In the genomic region with DNA sequence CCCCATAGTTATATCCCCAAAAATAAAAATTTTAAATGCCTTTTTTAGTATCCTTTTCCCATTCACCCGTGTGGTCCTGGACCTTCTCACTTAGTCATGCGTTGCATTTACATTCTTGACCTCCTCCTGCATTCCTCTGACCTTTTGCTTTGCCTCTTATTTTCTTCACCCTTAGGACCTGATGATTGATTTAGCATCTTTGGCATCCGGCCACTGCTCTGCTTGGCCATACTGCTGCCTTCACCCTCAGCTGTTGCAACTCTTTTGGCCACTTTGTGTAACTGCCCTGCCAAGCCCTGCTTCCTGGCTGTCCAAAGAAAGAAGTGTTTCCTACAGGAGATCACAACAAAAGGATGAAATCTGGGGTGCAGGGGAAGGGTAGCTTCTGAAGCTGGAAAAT, we compare ENCODE assay signal across 22 cellular contexts. TPM values are rescaled to one million over a fixed set of nuclear protein-coding genes. Genes with fewer than 3 reads are reported as not detected.
DNase-seq lines count a peak whose midpoint lies in the region; ATAC-seq and TF ChIP-seq lines count a peak whose summit lies in the region.
"Had no signal": no experiment of that assay in that cellular context is flagged by ENCODE, and none has a peak within 500 bp of the region (broad histone marks: within the 10 kb centered on the region; RNA-seq: fewer than 3 reads in every experiment).

No MANE protein-coding gene starts in this region.

- no peak for TF ChIP-seq POLR2A in heart left ventricle (IDR thresholded peaks at IDR 0.05)

- no peaks in the 10 kb centered on the region for H3K4me1 ChIP-seq in right atrium auricular region
- peaks cover 10% of the 10 kb centered on the region for H3K4me1 ChIP-seq in SJSA1 (replicated peaks)
- H3K4me1 ChIP-seq in heart left ventricle: no peaks in the 10 kb centered on the region
- H3K4me1 ChIP-seq: A549, esophagus squamous epithelium, transverse colon had no signal

- no peaks in the 10 kb centered on the region for H3K36me3 ChIP-seq in right atrium auricular region
- H3K36me3 ChIP-seq in SJSA1: no peaks in the 10 kb centered on the region
- no peaks in the 10 kb centered on the region for H3K36me3 ChIP-seq in heart left ventricle
- H3K36me3 ChIP-seq: esophagus squamous epithelium, transverse colon had no signal

- no peaks in the 10 kb centered on the region for H3K27me3 ChIP-seq in right atrium auricular region
- H3K27me3 ChIP-seq in SJSA1 (replicated peaks): no peaks in the 10 kb centered on the region
- H3K27me3 ChIP-seq in heart left ventricle: no peaks in the 10 kb centered on the region
- H3K27me3 ChIP-seq: esophagus squamous epithelium, transverse colon had no signal

- intact Hi-C loops in Right ventricle myocardium inferior (cut with DNase I) (loop anchor here (1.0 kb wide), 1 partner anchor 17 kb away; no protein-coding TSS in a partner anchor), heart left ventricle (cut with DNase I) (no loop called here)

- DNase-seq in Right ventricle myocardium inferior (ENCODE audit: missing footprints) (peak; percentile 23), right atrium auricular region (ENCODE audit: low spot score) (no peak), SJSA1 (ENCODE audit: low read depth in 1 of 2, low spot score in 2 of 2) (peak; percentile 39 to 45), heart left ventricle (peak in 3 of 5 donors; percentile 57 to 71 (median 69)), skeletal muscle cell (ENCODE audit: low read depth) (peak; percentile 79)
- no peak for DNase-seq in activated CD4-positive, CD25-positive, alpha-beta regulatory T cell treated with anti-CD3 and anti-CD28 coated beads, Interleukin-2, amount 50 U/mL, for 72 hours
- DNase-seq: activated CD8-positive, alpha-beta memory T cell treated with anti-CD3 and anti-CD28 coated beads for 24 hours; DMS 273 treated with DMSO at 0.1 percent for 48 hours; effector CD8-positive, alpha-beta T cell; esophagus squamous epithelium; KG1; NCI-H1105; NCI-H526 treated with DMSO at 0.1 percent for 48 hours; SIG-M5; stimulated activated naive CD4-positive, alpha-beta T cell treated with Interleukin-2 at 50 U/mL for 16 hours; T-helper 9 cell; transverse colon had no signal

- H3K27ac ChIP-seq in right atrium auricular region (no peak overlapping the region), SJSA1 (peak overlapping the region; percentile 18; the same call in 1 of the 2 replicates), heart left ventricle (no peak overlapping the region)
- H3K27ac ChIP-seq: A549, esophagus squamous epithelium, transverse colon had no signal

- TF ChIP-seq CTCF in right atrium auricular region (IDR thresholded peaks at IDR 0.05) (no peak), heart left ventricle (IDR thresholded peaks at IDR 0.05) (no peak)

- H3K4me3 ChIP-seq in right atrium auricular region (no peak overlapping the region), SJSA1 (no peak overlapping the region), heart left ventricle (no peak overlapping the region), skeletal muscle cell (ENCODE audit: low read depth, low read length) (no peak overlapping the region)
- H3K4me3 ChIP-seq: A549, esophagus squamous epithelium, GM23338, transverse colon had no signal

- H3K9me3 ChIP-seq in right atrium auricular region (peaks cover 0 to 4% of the 10 kb centered on the region in 2 donors), SJSA1 (replicated peaks) (no peaks in the 10 kb centered on the region; the same call in 1 of the 2 replicates), heart left ventricle (peaks cover 0 to 17% (median 6%) of the 10 kb centered on the region in 12 donors)

- 38 to 52% (median 46%) methylated on average over 3 of the region's 3 CpGs for WGBS in heart left ventricle, 4 donors

- ATAC-seq in Right ventricle myocardium inferior: peak; percentile 89
- ATAC-seq in heart left ventricle: peak in 2 of 4 donors; percentile 78 to 91
- ATAC-seq in HG02852 (IDR thresholded peaks at IDR 0.05; ENCODE audit: unreplicated experiment): no peak
- no peak for ATAC-seq in GM21367 (IDR thresholded peaks at IDR 0.05; ENCODE audit: unreplicated experiment)
- ATAC-seq: A549, GM23338 had no signal

RNA-seq across cellular contexts. Expression of gene SLC38A4, which starts 48.8 kb away (rescaled TPM):
- total RNA-seq in Right ventricle myocardium inferior (2.8 TPM), right atrium auricular region (1 to 10 TPM in 1 of 2 donors, under 1 TPM in 1; 0.28 to 2.0 TPM), heart left ventricle (under 1 TPM in 7 of 9 donors, not detected in 2; 0.16 to 0.59 (median 0.32) TPM)
- total RNA-seq in SJSA1 (2014; rRNA removed; shearing (Covaris generic)): 14.5 and 18.3 TPM in 2 replicates
- under 1 TPM; 0.04 to 0.27 TPM for polyA plus RNA-seq in heart left ventricle
- total RNA-seq: activated T-helper 1 cell treated with anti-CD3 and anti-CD28 coated beads, Interleukin-12 subunit alpha, Interleukin-12 subunit beta, Interleukin-2, Interleukin-4 antibody, amounts not matched to agents 30 ng/mL and 10 ng/mL and 1 ng/mL, durations not matched to agents 14 hours and 24 hours and 36 hours had no signal

Comparison
In these comparisons a context has a peak if more than half of its experiments do, and no peak if none do; other contexts are left out.
1. DNase-seq: peak in Right ventricle myocardium inferior (single experiment), SJSA1 (2 of 2), heart left ventricle (3 of 5) and skeletal muscle cell (single experiment); none in right atrium auricular region (single experiment) and activated CD4-positive, CD25-positive, alpha-beta regulatory T cell treated with anti-CD3 and anti-CD28 coated beads, Interleukin-2, amount 50 U/mL, for 72 hours (single experiment).